Comparison of ENCODE assay signal across 8 cellular contexts in genomic region chr2:59490192-59490591, GRCh38.
"Had no signal": no experiment of that assay in that cellular context is flagged by ENCODE, and none has a peak within 500 bp of the region (broad histone marks: within the 10 kb centered on the region; RNA-seq: fewer than 3 reads in every experiment).

No MANE protein-coding gene starts in this region.

- H2AFZ ChIP-seq: GM23248 had no signal

- H3K4me2 ChIP-seq: KMS-11 had no signal

- DNase-seq: GM23248, GOT3, H7, HCEC 1CT, Karpas-422, KBM-7 had no signal

- H3K27ac ChIP-seq: GM23248, KMS-11 had no signal

- H3K9ac ChIP-seq: GM23248, KMS-11 had no signal

- H3K4me3 ChIP-seq: GM23248 had no signal

- FAIRE-seq: HTR-8/SVneo had no signal
